In genomic region chr2:128320609-128321420, GRCh38 we compare ENCODE assay signal across 8 cellular contexts. TPM values are rescaled to one million over a fixed set of nuclear protein-coding genes. Genes with fewer than 3 reads are reported as not detected.
A peak's percentile ranks its signal among the peaks of the same experiment; 100 is the strongest.
DNase-seq lines count a peak whose midpoint lies in the region; ATAC-seq and TF ChIP-seq lines count a peak whose summit lies in the region.

No MANE protein-coding gene starts in this region.

- DNase-seq in T-helper 1 cell: no peak
- DNase-seq in endodermal cell: peak; percentile 44
- no peak for DNase-seq in trophoblast cell
- DNase-seq in NCI-H146 (lab: John Stamatoyannopoulos, UW): no peak

- H4K12ac ChIP-seq in trophoblast cell (ENCODE audit: low read depth, low read length): no peak overlapping the region

- 88 to 97% methylated on average over 7 to 10 of the region's 10 CpGs for WGBS in endodermal cell (ENCODE audit: insufficient coverage in 1 of 2, insufficient read length in 1 of 2), 2 experiments
- WGBS in trophoblast cell (ENCODE audit: extremely low coverage, insufficient coverage, insufficient read length): no CpG with 5 or more reads among the region's 10 CpGs

- no peak overlapping the region for H4K91ac ChIP-seq in trophoblast cell (ENCODE audit: low read depth, low read length)

- ATAC-seq in GM19467 (IDR thresholded peaks at IDR 0.05; ENCODE audit: unreplicated experiment) (no peak), HG03139 (IDR thresholded peaks at IDR 0.05; ENCODE audit: unreplicated experiment) (no peak)

- peaks cover 27% of the 10 kb centered on the region for H3K79me2 ChIP-seq in trophoblast cell (ENCODE audit: control insufficient read depth, insufficient read depth, low read length, poor library complexity)

- no peak overlapping the region for H3K4ac ChIP-seq in trophoblast cell (ENCODE audit: low read depth, low read length)

- H3K27ac Mint-ChIP-seq in T-helper 1 cell treated with Interleukin-12 subunit alpha and Interleukin-12 subunit beta and Interleukin-4 antibody, amounts not matched to agents 30 μg/mL and 1 μg/mL, for 36 hours: peak overlapping the region; percentile 17
- H3K27ac Mint-ChIP-seq in IgD-negative memory B cell (peak overlapping the region; percentile 31 to 90 (median 50)), endodermal cell (no peak overlapping the region)

- peaks cover 21% of the 10 kb centered on the region for H3K27me3 Mint-ChIP-seq in T-helper 1 cell treated with Interleukin-12 subunit alpha and Interleukin-12 subunit beta and Interleukin-4 antibody, amounts not matched to agents 30 μg/mL and 1 μg/mL, for 36 hours (ENCODE audit: low read depth)
- H3K27me3 Mint-ChIP-seq in IgD-negative memory B cell (no peaks in the 10 kb centered on the region), endodermal cell (ENCODE audit: insufficient read depth) (peaks cover 17% of the 10 kb centered on the region)

- H3K36me3 ChIP-seq in endodermal cell (ENCODE audit: control insufficient read depth, insufficient read depth, low read length) (peaks cover 9% of the 10 kb centered on the region), trophoblast cell (ENCODE audit: control insufficient read depth in 1 of 2, insufficient read depth in 2 of 2, low read length in 2 of 2) (peaks cover 5 to 9% of the 10 kb centered on the region in 2 experiments)

- H3K9me3 Mint-ChIP-seq in T-helper 1 cell treated with Interleukin-12 subunit alpha and Interleukin-12 subunit beta and Interleukin-4 antibody, amounts not matched to agents 30 μg/mL and 1 μg/mL, for 36 hours: no peaks in the 10 kb centered on the region
- H3K9me3 Mint-ChIP-seq in IgD-negative memory B cell (no peaks in the 10 kb centered on the region), endodermal cell (no peaks in the 10 kb centered on the region)

- H3K4me3 ChIP-seq in endodermal cell (ENCODE audit: low read length) (no peak overlapping the region), trophoblast cell (ENCODE audit: low read depth, low read length) (no peak overlapping the region)

- no peak for TF ChIP-seq CTCF in endodermal cell (conservative IDR thresholded peaks at IDR 0.05)

- H3K27ac ChIP-seq in endodermal cell (ENCODE audit: low read depth, low read length): no peak overlapping the region
- H3K27ac ChIP-seq in trophoblast cell (ENCODE audit: low read depth, low read length): no peak overlapping the region

- H3K27me3 ChIP-seq in endodermal cell (ENCODE audit: control insufficient read depth, insufficient read depth, low read length, poor library complexity, severe bottlenecking) (no peaks in the 10 kb centered on the region), trophoblast cell (ENCODE audit: insufficient read depth, low read length) (no peaks in the 10 kb centered on the region)

- H2AK5ac ChIP-seq in trophoblast cell (ENCODE audit: low read length): peak overlapping the region; percentile 64

- H3K4me2 ChIP-seq in trophoblast cell (ENCODE audit: low read length): no peak overlapping the region

- no peak overlapping the region for H2AFZ ChIP-seq in trophoblast cell (ENCODE audit: insufficient read depth, low read length, poor library complexity)

- no peaks in the 10 kb centered on the region for H3K9me3 ChIP-seq in endodermal cell (ENCODE audit: control insufficient read depth, low read length)
- no peaks in the 10 kb centered on the region for H3K9me3 ChIP-seq in trophoblast cell (ENCODE audit: insufficient read depth, low read depth, low read length)

- no peak overlapping the region for H4K8ac ChIP-seq in trophoblast cell (ENCODE audit: low read depth, low read length)

- no peak overlapping the region for H3K14ac ChIP-seq in trophoblast cell (ENCODE audit: low read length)

- no peak overlapping the region for H3K18ac ChIP-seq in trophoblast cell (ENCODE audit: low read length)

- H3K23ac ChIP-seq in trophoblast cell (ENCODE audit: low read length): no peak overlapping the region

- no peak overlapping the region for H2BK5ac ChIP-seq in trophoblast cell (ENCODE audit: low read depth, low read length, poor library complexity)

- H3K79me1 ChIP-seq in trophoblast cell (ENCODE audit: low read length): peaks cover 20% of the 10 kb centered on the region

- peak overlapping the region; percentile 53 for H2BK12ac ChIP-seq in trophoblast cell (ENCODE audit: low read length)

- peaks cover 19% of the 10 kb centered on the region for H3K4me1 Mint-ChIP-seq in T-helper 1 cell treated with Interleukin-12 subunit alpha and Interleukin-12 subunit beta and Interleukin-4 antibody, amounts not matched to agents 30 μg/mL and 1 μg/mL, for 36 hours (ENCODE audit: low read depth)
- H3K4me1 Mint-ChIP-seq in IgD-negative memory B cell (peaks cover 9 to 14% (median 13%) of the 10 kb centered on the region in 3 donors), endodermal cell (peaks cover 20% of the 10 kb centered on the region)

- no peaks in the 10 kb centered on the region for H3K36me3 Mint-ChIP-seq in T-helper 1 cell treated with Interleukin-12 subunit alpha and Interleukin-12 subunit beta and Interleukin-4 antibody, amounts not matched to agents 30 μg/mL and 1 μg/mL, for 36 hours (ENCODE audit: low read depth)
- H3K36me3 Mint-ChIP-seq in IgD-negative memory B cell (no peaks in the 10 kb centered on the region), endodermal cell (ENCODE audit: low read depth) (peaks cover 4% of the 10 kb centered on the region)

- H3K9ac ChIP-seq in endodermal cell (ENCODE audit: extremely low read depth, low read length, poor library complexity, severe bottlenecking) (no peak overlapping the region), trophoblast cell (ENCODE audit: low read length) (no peak overlapping the region)

- peaks cover 3% of the 10 kb centered on the region for H3K4me1 ChIP-seq in endodermal cell (ENCODE audit: control insufficient read depth, insufficient read depth, low read length)
- peaks cover 12 to 28% of the 10 kb centered on the region in 2 experiments for H3K4me1 ChIP-seq in trophoblast cell (ENCODE audit: control insufficient read depth in 1 of 2, insufficient read depth in 2 of 2, low read length in 2 of 2)

- H2BK120ac ChIP-seq in trophoblast cell (ENCODE audit: insufficient read depth, low read length, poor library complexity): no peak overlapping the region

- peak overlapping the region; percentile 78 for H3K4me3 Mint-ChIP-seq in T-helper 1 cell treated with Interleukin-12 subunit alpha and Interleukin-12 subunit beta and Interleukin-4 antibody, amounts not matched to agents 30 μg/mL and 1 μg/mL, for 36 hours
- peak overlapping the region; percentile 70 to 91 (median 78) for H3K4me3 Mint-ChIP-seq in IgD-negative memory B cell
- H3K4me3 Mint-ChIP-seq in endodermal cell: peak overlapping the region; percentile 46

RNA-seq across cellular contexts. Expression of gene HS6ST1, which starts 2.1 kb away (rescaled TPM):
- 4.3 TPM for polyA plus RNA-seq in IgD-negative memory B cell
- total RNA-seq in endodermal cell: 100 to 1,000 TPM in 1 of 2 donors, 10 to 100 TPM in 1; 93.0 to 106 TPM
- 81.5 TPM for polyA plus RNA-seq in endodermal cell (2013, experiment 1 of 2)
- polyA plus RNA-seq in endodermal cell (2013, experiment 2 of 2): 79.0 TPM
- polyA plus RNA-seq in trophoblast cell (2013): 26.6 and 27.7 TPM in 2 replicates
